In the genomic region with DNA sequence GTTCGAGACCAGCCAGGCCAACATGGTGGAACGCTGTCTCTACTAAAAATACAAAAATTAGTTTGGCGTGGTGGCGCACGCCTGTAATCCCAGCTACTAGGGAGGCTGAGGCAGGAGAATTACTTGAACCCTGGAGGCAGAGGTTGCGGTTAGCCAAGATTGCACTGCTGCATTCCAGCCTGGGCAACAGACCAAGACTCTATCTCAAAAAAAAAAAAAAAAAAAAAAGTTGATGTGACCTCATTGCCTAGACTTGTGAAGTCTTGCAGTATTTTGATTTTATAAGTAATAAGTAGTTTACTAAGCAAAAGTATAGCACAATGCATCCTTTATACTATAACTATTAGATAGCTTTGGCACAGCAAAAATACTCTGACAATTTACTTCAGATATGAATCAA, we compare ENCODE assay signal across 27 cellular contexts.
"Had no signal": no experiment of that assay in that cellular context is flagged by ENCODE, and none has a peak within 500 bp of the region (broad histone marks: within the 10 kb centered on the region; RNA-seq: fewer than 3 reads in every experiment).

No MANE protein-coding gene starts in this region.

- DNase-seq: colonic mucosa; dermis blood vessel endothelial cell; effector memory CD8-positive, alpha-beta T cell; foreskin melanocyte; glutamatergic neuron; heart right ventricle; hippocampal formation; islet precursor cell; kidney glomerular epithelial cell; left colon; left ventricle myocardium inferior; lower lobe of right lung; naive B cell; stimulated activated CD4-positive, alpha-beta T cell treated with anti-CD3 and anti-CD28 coated beads, Interleukin-12 subunit alpha, Interleukin-12 subunit beta, amount 100 ng/mL, for 4 hours; stimulated activated CD4-positive, alpha-beta T cell treated with anti-CD3 and anti-CD28 coated beads, Interleukin-1b, Interleukin-23, amount 100 ng/mL, for 48 hours; stimulated activated CD4-positive, alpha-beta T cell treated with anti-CD3 and anti-CD28 coated beads, Interleukin-4, amount 100 ng/mL, for 1 hour; stimulated activated CD8-positive, alpha-beta memory T cell treated with anti-CD3 and anti-CD28 coated beads, Interleukin-4, amount 100 ng/mL, for 48 hours; stimulated activated naive CD4-positive, alpha-beta T cell; stimulated activated naive CD8-positive, alpha-beta T cell treated with anti-CD3 and anti-CD28 coated beads, Interleukin-15, amount 100 ng/mL, for 72 hours; transverse colon; upper lobe of right lung; uterus had no signal

- H3K27ac ChIP-seq: colonic mucosa, heart right ventricle, left ventricle myocardium inferior, lower lobe of right lung, neutrophil, parathyroid adenoma, right atrium auricular region, suprapubic skin, transverse colon, upper lobe of right lung, uterus had no signal

- H3K27me3 ChIP-seq: colonic mucosa, neutrophil, right atrium auricular region, suprapubic skin, transverse colon, upper lobe of right lung, uterus had no signal

- H3K9me3 ChIP-seq: colonic mucosa, heart right ventricle, left ventricle myocardium inferior, lower lobe of right lung, neutrophil, right atrium auricular region, suprapubic skin, transverse colon, upper lobe of right lung, uterus had no signal

- H3K4me1 ChIP-seq: colonic mucosa, heart right ventricle, left ventricle myocardium inferior, lower lobe of right lung, parathyroid adenoma, right atrium auricular region, suprapubic skin, upper lobe of right lung, uterus had no signal

- H3K36me3 ChIP-seq: colonic mucosa, heart right ventricle, left ventricle myocardium inferior, lower lobe of right lung, neutrophil, right atrium auricular region, suprapubic skin, transverse colon, upper lobe of right lung, uterus had no signal

- H3K4me3 ChIP-seq: colonic mucosa, heart right ventricle, left ventricle myocardium inferior, lower lobe of right lung, right atrium auricular region, smooth muscle cell, suprapubic skin, transverse colon, upper lobe of right lung, uterus had no signal
